ENCODE assay signal across 1 cellular context in the genomic region with DNA sequence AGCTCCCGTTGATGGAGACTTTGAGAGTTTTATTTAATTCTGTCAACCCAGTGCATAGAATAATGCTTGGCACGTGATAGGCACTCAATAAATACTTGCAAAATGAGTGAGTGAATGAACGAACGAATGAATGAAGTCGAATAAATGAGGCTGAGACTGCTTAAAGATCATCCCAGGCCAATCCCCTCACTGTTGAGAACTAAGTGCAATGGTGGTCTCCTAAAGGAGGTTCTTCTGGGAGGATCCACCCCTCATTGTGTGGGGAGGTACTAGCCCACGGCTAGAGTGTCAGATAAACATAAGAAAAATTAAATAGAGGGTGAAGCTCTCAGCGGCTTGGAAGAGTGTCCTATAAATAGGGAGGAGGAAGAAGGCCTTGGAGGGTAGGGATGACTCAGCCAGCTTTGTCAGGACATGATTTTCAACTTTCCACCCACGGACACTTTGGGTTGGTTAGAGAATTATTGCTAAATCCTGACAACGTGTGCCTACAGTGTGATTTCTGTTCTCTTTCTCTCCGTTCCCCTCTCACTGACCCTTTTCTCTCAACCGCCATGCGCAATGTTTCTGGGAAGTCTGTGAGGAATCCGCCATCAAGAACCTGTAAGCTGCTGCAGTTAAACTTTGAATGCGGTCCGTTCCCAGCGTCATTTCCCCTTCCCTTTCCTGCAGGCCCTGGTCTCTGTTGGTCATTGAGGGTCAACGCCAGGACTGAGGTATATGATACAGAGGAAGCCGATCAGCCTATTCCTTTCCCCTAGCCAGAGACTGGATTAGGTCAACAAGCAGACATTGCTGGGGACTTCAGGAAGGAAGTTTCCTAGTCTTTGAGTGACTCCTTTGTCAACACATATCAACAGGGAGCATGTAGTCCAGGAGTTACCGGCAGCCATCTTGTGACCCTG.
A peak's percentile ranks its signal among the peaks of the same experiment; 100 is the strongest.
TF ChIP-seq lines count a peak whose summit lies in the region.

No MANE protein-coding gene starts in this region.

TF ChIP-seq in H1, 55 proteins besides CTCF, POLR2A, EP300 and RAD21:
- TF ChIP-seq YY1 (IDR thresholded peaks at IDR 0.05; ENCODE audit: low read depth, low read length), result 0 out of 2 replicates have a peak, but pooled peaks have one; percentile 33
- no peak for TF ChIP-seq TCF12 (IDR thresholded peaks at IDR 0.05; ENCODE audit: low read depth, low read length)
